In the genomic region with DNA sequence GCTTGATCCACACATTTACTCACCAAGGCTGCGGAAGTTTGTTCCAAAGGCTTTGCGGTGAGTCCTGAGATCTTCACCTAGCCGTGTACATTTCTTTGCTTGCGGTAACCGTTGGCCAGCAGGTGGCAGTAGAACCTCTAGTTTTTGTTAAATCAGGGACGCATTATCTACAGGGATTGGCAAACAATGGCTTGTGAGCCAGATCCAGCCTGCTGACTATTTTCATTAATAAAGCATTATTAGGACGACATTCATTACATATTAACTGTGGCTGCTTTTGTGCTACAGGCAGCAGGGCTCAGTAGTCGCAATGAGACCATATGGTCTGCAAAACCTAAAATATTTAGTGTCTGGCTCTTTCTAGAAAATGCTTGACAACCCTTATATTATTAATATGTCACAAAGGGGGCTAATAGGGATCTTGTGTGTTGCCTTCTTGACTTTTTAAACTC, we compare ENCODE assay signal across 8 cellular contexts.
DNase-seq lines count a peak whose midpoint lies in the region; ATAC-seq and TF ChIP-seq lines count a peak whose summit lies in the region.

No MANE protein-coding gene starts in this region.

- H3K4me1 Mint-ChIP-seq in WTC11, result no peaks in the 10 kb centered on the region

- TF ChIP-seq CTCF in WTC11 (IDR thresholded peaks at IDR 0.05), result peak; percentile 57

- no peak overlapping the region for H3K27ac Mint-ChIP-seq in WTC11

- POLR2A ChIA-PET in WTC11 (lab: Charles Lee), result no interaction called here

- ATAC-seq in HG02885 (IDR thresholded peaks at IDR 0.05; ENCODE audit: poor library complexity, unreplicated experiment) (peak; percentile 78), WTC11 (peak; percentile 72), HG03108 (IDR thresholded peaks at IDR 0.05; ENCODE audit: unreplicated experiment) (no peak)

- CTCF ChIA-PET in WTC11 (lab: Charles Lee), result interaction anchor here (0.7 to 2.9 kb wide), 5 partner anchors 10 to 1694 kb away, joined by 3 to 10 read pairs (median 5); a partner anchor contains a TSS

- H3K36me3 Mint-ChIP-seq in WTC11, result no peaks in the 10 kb centered on the region

- H3K27me3 Mint-ChIP-seq in WTC11 (ENCODE audit: low read depth), result no peaks in the 10 kb centered on the region

- no peaks in the 10 kb centered on the region for H3K9me3 Mint-ChIP-seq in WTC11

- H3K4me3 Mint-ChIP-seq in WTC11, result no peak overlapping the region

- DNase-seq in GM04503 (ENCODE audit: low read depth), result peak; percentile 13
- DNase-seq in NCI-H2227 (lab: John Stamatoyannopoulos, UW; ENCODE audit: unreplicated experiment), result peak; percentile 68
- peak; percentile 86 for DNase-seq in WTC11 (ENCODE audit: low spot score)
- DNase-seq in cerebellum (ENCODE audit: low spot score), result peak; percentile 57
- peak; percentile 92 for DNase-seq in left kidney (ENCODE audit: low read depth, low spot score)
- DNase-seq in stimulated activated CD4-positive, alpha-beta T cell treated with anti-CD3 and anti-CD28 coated beads, Interleukin-4, amount 100 ng/mL, for 1 hour, result peak; percentile 67

TF ChIP-seq in WTC11, 78 proteins besides CTCF, POLR2A, EP300 and RAD21:
- TF ChIP-seq GABPB1 (CRISPR knock-in tag; IDR thresholded peaks at IDR 0.05), result 0 out of 2 replicates have a peak, but pooled peaks have one; percentile 8
- TF ChIP-seq, protein P1, sequence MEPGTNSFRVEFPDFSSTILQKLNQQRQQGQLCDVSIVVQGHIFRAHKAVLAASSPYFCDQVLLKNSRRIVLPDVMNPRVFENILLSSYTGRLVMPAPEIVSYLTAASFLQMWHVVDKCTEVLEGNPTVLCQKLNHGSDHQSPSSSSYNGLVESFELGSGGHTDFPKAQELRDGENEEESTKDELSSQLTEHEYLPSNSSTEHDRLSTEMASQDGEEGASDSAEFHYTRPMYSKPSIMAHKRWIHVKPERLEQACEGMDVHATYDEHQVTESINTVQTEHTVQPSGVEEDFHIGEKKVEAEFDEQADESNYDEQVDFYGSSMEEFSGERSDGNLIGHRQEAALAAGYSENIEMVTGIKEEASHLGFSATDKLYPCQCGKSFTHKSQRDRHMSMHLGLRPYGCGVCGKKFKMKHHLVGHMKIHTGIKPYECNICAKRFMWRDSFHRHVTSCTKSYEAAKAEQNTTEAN (CRISPR knock-in tag; IDR thresholded peaks at IDR 0.05), result no peak

Comparison
In these comparisons a context has a peak if more than half of its experiments do, and no peak if none do; other contexts are left out.
1. DNase-seq: peak in every context shown above with its lines; median percentile 92 in left kidney; 86 in WTC11; 68 in NCI-H2227; 67 in stimulated activated CD4-positive, alpha-beta T cell treated with anti-CD3 and anti-CD28 coated beads, Interleukin-4, amount 100 ng/mL, for 1 hour; 57 in cerebellum; 13 in GM04503.